Comparison of ENCODE assay signal across 10 cellular contexts in the genomic region with DNA sequence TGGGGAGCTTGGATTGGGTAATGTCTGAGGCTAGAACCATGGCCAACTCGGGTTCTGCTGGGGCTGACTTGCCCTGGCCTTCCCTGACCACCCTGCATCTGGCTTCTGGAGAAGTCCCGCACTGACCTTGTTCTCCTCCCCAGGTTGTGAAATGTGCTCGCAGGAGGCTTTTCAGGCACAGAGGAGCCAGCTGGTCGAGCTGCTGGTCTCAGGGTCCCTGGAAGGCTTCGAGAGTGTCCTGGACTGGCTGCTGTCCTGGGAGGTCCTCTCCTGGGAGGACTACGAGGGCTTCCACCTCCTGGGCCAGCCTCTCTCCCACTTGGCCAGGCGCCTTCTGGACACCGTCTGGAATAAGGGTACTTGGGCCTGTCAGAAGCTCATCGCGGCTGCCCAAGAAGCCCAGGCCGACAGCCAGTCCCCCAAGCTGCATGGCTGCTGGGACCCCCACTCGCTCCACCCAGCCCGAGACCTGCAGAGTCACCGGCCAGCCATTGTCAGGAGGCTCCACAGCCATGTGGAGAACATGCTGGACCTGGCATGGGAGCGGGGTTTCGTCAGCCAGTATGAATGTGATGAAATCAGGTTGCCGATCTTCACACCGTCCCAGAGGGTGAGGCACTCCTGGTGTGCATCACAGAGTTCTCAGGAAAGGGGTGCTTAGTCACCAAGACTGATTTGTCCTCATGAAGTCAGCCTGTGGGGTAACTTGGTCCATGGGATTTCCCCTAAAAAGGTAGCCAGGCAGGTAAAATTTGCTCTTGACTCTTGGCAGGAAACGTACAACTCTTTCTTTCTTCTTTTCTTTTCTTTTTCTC. TPM values are rescaled to one million over a fixed set of nuclear protein-coding genes. Genes with fewer than 3 reads are reported as not detected.
DNase-seq lines count a peak whose midpoint lies in the region; ATAC-seq and TF ChIP-seq lines count a peak whose summit lies in the region.
"Had no signal": no experiment of that assay in that cellular context is flagged by ENCODE, and none has a peak within 500 bp of the region (broad histone marks: within the 10 kb centered on the region; RNA-seq: fewer than 3 reads in every experiment).

No MANE protein-coding gene starts in this region.

- H3K4me3 ChIP-seq in IMR-90 (ENCODE audit: insufficient read depth, low read depth, low read length) = no peak overlapping the region
- no peak overlapping the region for H3K4me3 ChIP-seq in esophagus squamous epithelium

- H3K9ac ChIP-seq in IMR-90 (ENCODE audit: low read depth, low read length) = no peak overlapping the region

- H3K27me3 ChIP-seq in IMR-90 (ENCODE audit: control insufficient read depth, insufficient read depth, low read length) (peaks cover 1% of the 10 kb centered on the region), esophagus squamous epithelium (no peaks in the 10 kb centered on the region)

- H3K4me3 Mint-ChIP-seq in chondrocyte (ENCODE audit: unreplicated experiment) = no peak overlapping the region

- dilution Hi-C loops in IMR-90 (cut with HindIII; ENCODE audit: low sequenced_read_pairs, unreplicated experiment) = no loop called here

- H4K20me1 ChIP-seq in IMR-90 (ENCODE audit: insufficient read depth, low read length) = no peaks in the 10 kb centered on the region

- H2BK5ac ChIP-seq in IMR-90 (ENCODE audit: low read depth, low read length, poor library complexity, severe bottlenecking) = no peak overlapping the region

- H4K5ac ChIP-seq in IMR-90 (ENCODE audit: low read depth, low read length) = no peak overlapping the region

- peaks cover 8% of the 10 kb centered on the region for H3K9me3 Mint-ChIP-seq in chondrocyte (ENCODE audit: low read depth)

- H2BK15ac ChIP-seq in IMR-90 (ENCODE audit: low read depth, low read length) = no peak overlapping the region

- no peak overlapping the region for H3K23ac ChIP-seq in IMR-90 (ENCODE audit: low read depth, low read length)

- peaks cover 2% of the 10 kb centered on the region for H3K36me3 Mint-ChIP-seq in chondrocyte (ENCODE audit: low read depth)

- 75% methylated on average over 8 of the region's 19 CpGs; no CpG with 5 or more reads in 1 of the 2 experiments for WGBS in IMR-90 (ENCODE audit: extremely low coverage in 2 of 2, insufficient read length in 1 of 2), 2 experiments
- WGBS in esophagus squamous epithelium, 2 donors = 48 to 71% methylated on average over 1 to 3 of the region's 19 CpGs

- in situ Hi-C loops in IMR-90 (cut with MboI; ENCODE audit: low sequenced_read_pairs) = no loop called here

- H3K4me1 Mint-ChIP-seq in chondrocyte (ENCODE audit: low read depth) = peaks cover 20% of the 10 kb centered on the region

- H2BK120ac ChIP-seq in IMR-90 (ENCODE audit: low read depth, low read length) = no peak overlapping the region

- no peak overlapping the region for H4K8ac ChIP-seq in IMR-90 (ENCODE audit: low read depth in 2 of 2, low read length in 2 of 2)

- CTCF ChIA-PET in IMR-90 (lab: Yijun Ruan, JAX) (no interaction called here), GM10248 (lab: Yijun Ruan, JAX) (interaction anchor here (0.8 to 2.1 kb wide), 10 partner anchors 9 to 107 kb away, joined by 3 to 5 read pairs (median 3); a partner anchor contains a TSS)

- POLR2A ChIA-PET in IMR-90 (lab: Charles Lee; ENCODE audit: unreplicated experiment) = no interaction called here
- POLR2A ChIA-PET in GM10248 (lab: Yijun Ruan, JAX) = no interaction called here

- no peaks in the 10 kb centered on the region for H3K9me1 ChIP-seq in IMR-90 (ENCODE audit: insufficient read depth, low read length)

- no peak for TF ChIP-seq POLR2A in IMR-90 (IDR thresholded peaks at IDR 0.05; ENCODE audit: low read depth, low read length)
- no peak for TF ChIP-seq POLR2A in esophagus squamous epithelium (IDR thresholded peaks at IDR 0.05)

- H3K27me3 Mint-ChIP-seq in chondrocyte (ENCODE audit: low read depth) = peaks cover 3% of the 10 kb centered on the region

- no peak overlapping the region for H3K18ac ChIP-seq in IMR-90 (ENCODE audit: low read depth, low read length)

- no peak overlapping the region for H3K27ac Mint-ChIP-seq in chondrocyte (ENCODE audit: unreplicated experiment)

- no peak overlapping the region for H2AK9ac ChIP-seq in IMR-90 (replicated peaks; ENCODE audit: low read depth, low read length, poor library complexity)

- intact Hi-C loops in IMR-90 (cut with micrococcal nuclease) = no loop called here
- intact Hi-C loops in esophagus squamous epithelium (cut with DNase I) = no loop called here

- DNase-seq in IMR-90 (peak; percentile 12), esophagus squamous epithelium (lab: John Stamatoyannopoulos, UW) (no peak), GM10248 (ENCODE audit: extremely low spot score) (no peak), iPS-NIHi11 (ENCODE audit: low spot score) (no peak), chondrocyte (ENCODE audit: low spot score) (no peak)
- peak; percentile 36 for DNase-seq in activated CD4-positive, alpha-beta T cell treated with anti-CD3 and anti-CD28 coated beads, Interleukin-2, amount 50 U/mL, for 1 hour
- peak; percentile 82 for DNase-seq in stimulated activated CD4-positive, alpha-beta T cell treated with anti-CD3 and anti-CD28 coated beads, Interleukin-4, amount 100 ng/mL, for 24 hours

- no peak overlapping the region for H2BK20ac ChIP-seq in IMR-90 (ENCODE audit: low read depth, low read length)

- no peak overlapping the region for H3K27ac ChIP-seq in IMR-90 (ENCODE audit: insufficient read depth, low read length)
- peak overlapping the region; percentile 78 to 88 (median 84) for H3K27ac ChIP-seq in esophagus squamous epithelium

- no peaks in the 10 kb centered on the region for H3K79me1 ChIP-seq in IMR-90 (ENCODE audit: low read depth in 1 of 2, low read length in 2 of 2)

- no peak overlapping the region for H4K91ac ChIP-seq in IMR-90 (ENCODE audit: insufficient read depth, low read depth, low read length)

- no TSS peak for BruUV-seq in IMR-90 (replicated peaks; lab: Mats Ljungman, UMichigan)

- no peak for TF ChIP-seq CTCF in IMR-90 (conservative IDR thresholded peaks at IDR 0.05; ENCODE audit: low read depth, low read length)
- TF ChIP-seq CTCF in esophagus squamous epithelium (IDR thresholded peaks at IDR 0.05) = no peak
- TF ChIP-seq CTCF in GM10248 (IDR thresholded peaks at IDR 0.05; ENCODE audit: control extremely low read depth, extremely low read depth, low read depth, missing control alignments) = no peak
- TF ChIP-seq CTCF in chondrocyte (IDR thresholded peaks at IDR 0.05) = no peak

- no peak for TF ChIP-seq RAD21 in IMR-90 (IDR thresholded peaks at IDR 0.05; ENCODE audit: low read length)

- H3K4me1 ChIP-seq in IMR-90 (ENCODE audit: control insufficient read depth, insufficient read depth, low read length) (no peaks in the 10 kb centered on the region), esophagus squamous epithelium (peaks cover 44 to 70% (median 45%) of the 10 kb centered on the region in 3 donors)

- no peak overlapping the region for H2AK5ac ChIP-seq in IMR-90 (ENCODE audit: low read depth, low read length)

- H2AFZ ChIP-seq in IMR-90 (replicated peaks; ENCODE audit: low read length, poor library complexity) = no peak overlapping the region

- ATAC-seq in IMR-90 (ENCODE audit: low read depth) = no peak
- ATAC-seq in GM19452 (IDR thresholded peaks at IDR 0.05; ENCODE audit: unreplicated experiment) = no peak

- H3K56ac ChIP-seq in IMR-90 (ENCODE audit: extremely low read depth, insufficient read depth, low read length) = no peak overlapping the region

- H3K4ac ChIP-seq in IMR-90 (ENCODE audit: low read depth, low read length) = no peak overlapping the region

- H3K9me3 ChIP-seq in IMR-90 (ENCODE audit: control insufficient read depth, insufficient read depth, low read length) (peaks cover 5% of the 10 kb centered on the region; the same call in 1 of the 2 replicates), esophagus squamous epithelium (peaks cover 0 to 10% (median 9%) of the 10 kb centered on the region in 3 donors)

- H3K36me3 ChIP-seq in IMR-90 (ENCODE audit: control insufficient read depth, insufficient read depth, low read length) = no peaks in the 10 kb centered on the region
- H3K36me3 ChIP-seq in esophagus squamous epithelium = peaks cover 0 to 10% (median 0%) of the 10 kb centered on the region in 3 donors

- H3K14ac ChIP-seq in IMR-90 (replicated peaks; ENCODE audit: low read depth, low read length) = no peak overlapping the region

- no peak overlapping the region for H3K4me2 ChIP-seq in IMR-90 (ENCODE audit: low read depth, low read length)

TF ChIP-seq in IMR-90, 13 proteins besides CTCF, POLR2A, EP300 and RAD21:
- peak; percentile 53; the same call in 1 of the 2 replicates for TF ChIP-seq CEBPB (IDR thresholded peaks at IDR 0.05; ENCODE audit: low read depth, low read length)
- TF ChIP-seq, protein P1, sequence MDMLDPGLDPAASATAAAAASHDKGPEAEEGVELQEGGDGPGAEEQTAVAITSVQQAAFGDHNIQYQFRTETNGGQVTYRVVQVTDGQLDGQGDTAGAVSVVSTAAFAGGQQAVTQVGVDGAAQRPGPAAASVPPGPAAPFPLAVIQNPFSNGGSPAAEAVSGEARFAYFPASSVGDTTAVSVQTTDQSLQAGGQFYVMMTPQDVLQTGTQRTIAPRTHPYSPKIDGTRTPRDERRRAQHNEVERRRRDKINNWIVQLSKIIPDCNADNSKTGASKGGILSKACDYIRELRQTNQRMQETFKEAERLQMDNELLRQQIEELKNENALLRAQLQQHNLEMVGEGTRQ (IDR thresholded peaks at IDR 0.05; ENCODE audit: low read depth, low read length) = no peak

RNA-seq across cellular contexts. Expression of a gene that starts 6.1 kb away (rescaled TPM):
- total RNA-seq in IMR-90 (2012; rRNA removed) = not detected in 2 replicates
- not detected in 2 replicates for polyA plus RNA-seq in IMR-90 (2012; rRNA removed)
- not detected in 2 replicates for polyA plus RNA-seq in IMR-90 (2012; cell fraction: cytosol; rRNA removed)
- 0.01 TPM in 1 of 2 replicates, not detected in the other for polyA plus RNA-seq in IMR-90 (2012; cell fraction: nucleus; rRNA removed; ENCODE audit: low replicate concordance)
- total RNA-seq in esophagus squamous epithelium = 10 to 100 TPM; 10.5 to 28.1 (median 21.6) TPM
- total RNA-seq in chondrocyte = 0.05 to 0.44 TPM (median 0.07 TPM) in 3 replicates

RNA-seq across cellular contexts. Expression of a gene that starts 18.4 kb away (rescaled TPM):
- not detected in 2 replicates for total RNA-seq in IMR-90 (2012; rRNA removed)
- not detected in 2 replicates for polyA plus RNA-seq in IMR-90 (2012; rRNA removed)
- polyA plus RNA-seq in IMR-90 (2012; cell fraction: cytosol; rRNA removed) = not detected in 2 replicates
- not detected in 2 replicates for polyA plus RNA-seq in IMR-90 (2012; cell fraction: nucleus; rRNA removed; ENCODE audit: low replicate concordance)
- 1 to 10 TPM in 2 of 4 donors, under 1 TPM in 2; 0.38 to 2.9 (median 1.7) TPM for total RNA-seq in esophagus squamous epithelium
- total RNA-seq in chondrocyte = not detected in 3 replicates
- total RNA-seq: pulmonary artery endothelial cell, RPMI7951 had no signal

RNA-seq across cellular contexts. Expression of a gene that starts 42.3 kb away (rescaled TPM):
- 37.3 and 50.8 TPM in 2 replicates for total RNA-seq in IMR-90 (2012; rRNA removed)
- 12.9 and 16.2 TPM in 2 replicates for polyA plus RNA-seq in IMR-90 (2012; rRNA removed)
- polyA plus RNA-seq in IMR-90 (2012; cell fraction: cytosol; rRNA removed) = 3.3 and 6.1 TPM in 2 replicates
- polyA plus RNA-seq in IMR-90 (2012; cell fraction: nucleus; rRNA removed; ENCODE audit: low replicate concordance) = 2.9 and 16.3 TPM in 2 replicates
- total RNA-seq in esophagus squamous epithelium = 10 to 100 TPM; 22.6 to 45.9 (median 36.0) TPM
- 30.3 to 35.8 TPM (median 33.4 TPM) in 3 replicates for total RNA-seq in chondrocyte

Comparison
In these comparisons a context has a peak if more than half of its experiments do, and no peak if none do; other contexts are left out.
1. DNase-seq: peak in IMR-90 (single experiment), activated CD4-positive, alpha-beta T cell treated with anti-CD3 and anti-CD28 coated beads, Interleukin-2, amount 50 U/mL, for 1 hour (single experiment) and stimulated activated CD4-positive, alpha-beta T cell treated with anti-CD3 and anti-CD28 coated beads, Interleukin-4, amount 100 ng/mL, for 24 hours (single experiment); none in esophagus squamous epithelium (single experiment), GM10248 (single experiment), iPS-NIHi11 (single experiment) and chondrocyte (single experiment).